ENCODE assay signal across 8 cellular contexts in genomic region chr11:45843158-45843924, GRCh38. TPM values are rescaled to one million over a fixed set of nuclear protein-coding genes. Genes with fewer than 3 reads are reported as not detected.
DNase-seq lines count a peak whose midpoint lies in the region; ATAC-seq and TF ChIP-seq lines count a peak whose summit lies in the region.

No MANE protein-coding gene starts in this region.

- H3K4me1 ChIP-seq in HAP-1 (peaks cover 9% of the 10 kb centered on the region), smooth muscle cell (ENCODE audit: low read depth) (peaks cover 2% of the 10 kb centered on the region)

- H3K9me3 ChIP-seq in HAP-1 (no peaks in the 10 kb centered on the region), smooth muscle cell (replicated peaks; ENCODE audit: low read depth) (no peaks in the 10 kb centered on the region)

- H3K36me3 ChIP-seq in HAP-1 (replicated peaks) = no peaks in the 10 kb centered on the region
- no peaks in the 10 kb centered on the region for H3K36me3 ChIP-seq in smooth muscle cell (ENCODE audit: low read depth)

- H3K4me2 ChIP-seq in smooth muscle cell = peak overlapping the region; percentile 62

- peak; percentile 93 for TF ChIP-seq CTCF in WI38 (IDR thresholded peaks at IDR 0.05; ENCODE audit: low read depth, low read length)
- peak; percentile 91 for TF ChIP-seq CTCF in smooth muscle cell (IDR thresholded peaks at IDR 0.05; ENCODE audit: borderline replicate concordance, insufficient read depth, poor library complexity, severe bottlenecking)

- peak overlapping the region; percentile 36 for H3K27ac ChIP-seq in smooth muscle cell (ENCODE audit: low read depth)

- peaks cover 4% of the 10 kb centered on the region for H4K20me1 ChIP-seq in smooth muscle cell (ENCODE audit: low read depth)

- peak overlapping the region; percentile 57 for H3K9ac ChIP-seq in smooth muscle cell (ENCODE audit: low read depth)

- peaks cover 6% of the 10 kb centered on the region for H3K79me2 ChIP-seq in smooth muscle cell (ENCODE audit: low read depth)

- H2AFZ ChIP-seq in smooth muscle cell (ENCODE audit: low read depth) = peak overlapping the region; percentile 40

- no peak for ATAC-seq in GM21737 (IDR thresholded peaks at IDR 0.05; ENCODE audit: unreplicated experiment)

- H3F3A ChIP-seq in smooth muscle cell (ENCODE audit: low read depth) = no peaks in the 10 kb centered on the region

- WGBS in smooth muscle cell (ENCODE audit: low lambda C conversion rate) = 20% methylated on average over 22 of the region's 22 CpGs

- in situ Hi-C loops in HAP-1 (cut with MboI; ENCODE audit: low sequenced_read_pairs) = no loop called here
- in situ Hi-C loops in T47D (cut with HindIII; ENCODE audit: low pct_unique_long_range_greater_than_20kb, low sequenced_read_pairs) = no loop called here

- peak; percentile 20 to 77 (median 58) for DNase-seq in C1 segment of cervical spinal cord (lab: John Stamatoyannopoulos, UW)
- peak; percentile 87 to 94 for DNase-seq in HAP-1 (ENCODE audit: low spot score in 2 of 2)
- DNase-seq in NCI-H2227 treated with DMSO at 0.1 percent for 48 hours (lab: John Stamatoyannopoulos, UW) = peak; percentile 86
- peak; percentile 82 to 97 for DNase-seq in T47D (ENCODE audit: low read depth in 1 of 2, low spot score in 1 of 2)
- DNase-seq in inferior parietal cortex (ENCODE audit: extremely low spot score) = peak; percentile 91
- DNase-seq in smooth muscle cell (lab: John Stamatoyannopoulos, UW; ENCODE audit: unreplicated experiment) = peak; percentile 49

- no peaks in the 10 kb centered on the region for H3K27me3 ChIP-seq in HAP-1 (ENCODE audit: low read depth)
- no peaks in the 10 kb centered on the region for H3K27me3 ChIP-seq in smooth muscle cell (ENCODE audit: low read depth)

- H3K4me3 ChIP-seq in HAP-1 (no peak overlapping the region), WI38 (ENCODE audit: low read depth, low read length) (peak overlapping the region; percentile 14; the same call in 1 of the 2 replicates), smooth muscle cell (peak overlapping the region; percentile 29)

RNA-seq across cellular contexts. Expression of gene CRY2, which starts 3.9 kb away (rescaled TPM):
- total RNA-seq in smooth muscle cell = 26.1 and 27.7 TPM in 2 replicates
- 23.3 and 30.3 TPM in 2 replicates for polyA plus RNA-seq in smooth muscle cell

RNA-seq across cellular contexts. Expression of gene SLC35C1, which starts 38.4 kb away (rescaled TPM):
- total RNA-seq in smooth muscle cell = 5.6 and 8.9 TPM in 2 replicates
- 25.7 and 32.7 TPM in 2 replicates for polyA plus RNA-seq in smooth muscle cell

RNA-seq across cellular contexts. Expression of gene MAPK8IP1, which starts 42.1 kb away (rescaled TPM):
- 3.9 and 8.1 TPM in 2 replicates for total RNA-seq in smooth muscle cell
- polyA plus RNA-seq in smooth muscle cell = 4.9 and 5.2 TPM in 2 replicates
